20 cellular contexts compared by ENCODE assay signal in the genomic region with DNA sequence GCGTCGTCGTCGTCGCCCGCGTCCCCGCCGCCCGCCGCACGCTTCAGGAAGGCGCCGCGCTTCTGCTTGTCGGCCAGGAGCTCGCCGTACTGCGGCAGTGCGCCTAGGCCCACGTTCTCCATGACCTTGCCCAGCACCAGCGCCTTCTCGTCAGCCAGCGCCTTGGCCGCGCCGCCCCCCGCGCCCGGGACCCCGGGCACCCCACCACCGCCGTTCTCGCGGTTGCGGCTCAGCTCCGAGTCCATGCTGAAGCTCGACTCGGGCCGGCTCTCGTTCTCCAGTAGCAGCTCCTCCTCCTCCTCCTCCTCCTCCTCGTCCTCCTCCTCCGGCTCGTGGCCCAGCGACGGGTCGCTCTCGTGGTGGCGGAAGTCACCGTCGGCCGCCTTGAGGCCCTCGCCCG.
"Had no signal": no experiment of that assay in that cellular context is flagged by ENCODE, and none has a peak within 500 bp of the region (broad histone marks: within the 10 kb centered on the region; RNA-seq: fewer than 3 reads in every experiment).

No MANE protein-coding gene starts in this region.

- H2AFZ ChIP-seq: hepatocyte had no signal

- H3K79me2 ChIP-seq: hepatocyte had no signal

- H3K4me2 ChIP-seq: hepatocyte had no signal

- H3K27me3 ChIP-seq: cardiac muscle cell, hepatocyte, pancreas, transverse colon had no signal

- H3K36me3 ChIP-seq: cardiac muscle cell, pancreas, transverse colon had no signal

- DNase-seq: activated CD4-positive, alpha-beta T cell treated with anti-CD3 and anti-CD28 coated beads, Interleukin-2, amount 50 U/mL, for 1 hour; activated naive CD4-positive, alpha-beta T cell treated with anti-CD3 and anti-CD28 coated beads, Interleukin-2, amount 50 U/mL, for 16 hours; activated naive CD8-positive, alpha-beta T cell treated with anti-CD3 and anti-CD28 coated beads, Interleukin-2, amount 50 U/mL, for 24 hours; activated T-cell treated with anti-CD3 and anti-CD28 coated beads, Interleukin-2, amount 50 U/mL, for 1 hour; effector CD8-positive, alpha-beta T cell; foreskin melanocyte; immature natural killer cell; left ventricle myocardium superior; mammary epithelial cell; midbrain; pancreas; stimulated activated CD4-positive, alpha-beta T cell treated with anti-CD3 and anti-CD28 coated beads, Interleukin-12 subunit alpha, Interleukin-12 subunit beta, amount 100 ng/mL, for 4 hours; T-cell; transverse colon had no signal

- ATAC-seq: activated CD4-positive, CD25-positive, alpha-beta regulatory T cell treated with anti-CD3 and anti-CD28 coated beads, Interleukin-2, amount 50 U/mL, for 24 hours; activated naive CD8-positive, alpha-beta T cell treated with anti-CD3 and anti-CD28 coated beads, Interleukin-2, amount 50 U/mL, for 24 hours; esophagus mucosa; left ventricle myocardium superior; pancreas; right cardiac atrium had no signal

- H3K27ac ChIP-seq: cardiac muscle cell, hepatocyte, pancreas, transverse colon, VCaP had no signal

- H3K4me3 ChIP-seq: cardiac muscle cell, hepatocyte, pancreas, transverse colon had no signal

- H3K9me3 ChIP-seq: pancreas, transverse colon had no signal

- H3K4me1 ChIP-seq: pancreas had no signal
